14 cellular contexts compared by ENCODE assay signal in the genomic region with DNA sequence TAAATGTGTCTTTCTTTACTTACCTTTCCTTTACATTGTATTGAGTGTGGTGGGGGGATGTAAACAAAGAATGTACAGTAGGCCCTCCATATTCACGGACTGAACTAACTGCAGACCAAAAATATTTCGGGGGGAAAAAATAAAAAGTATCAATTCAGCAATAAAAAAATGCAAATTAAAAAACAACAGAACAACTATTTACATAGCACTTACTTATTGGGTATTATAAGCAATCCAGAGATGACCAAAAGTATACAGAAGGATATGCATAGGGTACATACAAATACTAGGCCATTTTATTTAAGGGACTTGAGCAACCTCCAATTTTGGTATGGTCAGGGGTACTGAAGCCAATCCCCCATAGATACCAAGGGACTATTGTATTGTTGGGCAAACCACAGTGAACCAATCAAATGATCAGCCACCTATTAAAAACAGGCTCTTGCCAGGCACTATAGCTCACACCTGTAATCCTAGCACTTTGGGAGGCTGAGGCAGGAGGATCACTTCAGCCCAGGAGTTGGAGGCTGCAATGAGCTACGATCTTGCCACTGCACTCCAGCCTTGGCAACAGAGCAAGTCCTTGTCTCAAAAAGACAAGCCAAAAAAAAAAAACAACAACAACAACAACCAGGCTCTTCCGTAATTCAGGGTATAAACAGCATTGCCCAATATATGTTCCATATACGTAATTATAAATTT. TPM values are rescaled to one million over a fixed set of nuclear protein-coding genes. Genes with fewer than 3 reads are reported as not detected.
DNase-seq lines count a peak whose midpoint lies in the region; ATAC-seq and TF ChIP-seq lines count a peak whose summit lies in the region.
"Had no signal": no experiment of that assay in that cellular context is flagged by ENCODE, and none has a peak within 500 bp of the region (broad histone marks: within the 10 kb centered on the region; RNA-seq: fewer than 3 reads in every experiment).

No MANE protein-coding gene starts in this region.

- H3K4me1 ChIP-seq in left ventricle myocardium inferior (peaks cover 57% of the 10 kb centered on the region), heart left ventricle (peaks cover 0 to 59% (median 24%) of the 10 kb centered on the region in 12 donors), gastroesophageal sphincter (peaks cover 2 to 40% (median 2%) of the 10 kb centered on the region in 3 donors)

- 89 to 94% (median 91%) methylated on average over 5 of the region's 5 CpGs for WGBS in heart left ventricle, 4 donors
- WGBS in gastroesophageal sphincter (ENCODE audit: low coverage in 1 of 2), 2 donors, result 86 to 87% methylated on average over 5 of the region's 5 CpGs

- no peaks in the 10 kb centered on the region for H3K36me3 ChIP-seq in left ventricle myocardium inferior
- no peaks in the 10 kb centered on the region for H3K36me3 ChIP-seq in heart left ventricle
- H3K36me3 ChIP-seq in gastroesophageal sphincter, result no peaks in the 10 kb centered on the region
- H3K36me3 ChIP-seq: ascending aorta had no signal

- H3K27ac Mint-ChIP-seq in glutamatergic neuron (ENCODE audit: unreplicated experiment), result no peak overlapping the region
- no peak overlapping the region for H3K27ac Mint-ChIP-seq in type B pancreatic cell

- H3K27ac ChIP-seq in left ventricle myocardium inferior (replicated peaks), result no peak overlapping the region
- H3K27ac ChIP-seq in heart left ventricle, result no peak overlapping the region
- H3K27ac ChIP-seq in VCaP, result peak overlapping the region; percentile 94
- H3K27ac ChIP-seq in gastroesophageal sphincter, result no peak overlapping the region

- H3K4me3 Mint-ChIP-seq in glutamatergic neuron (ENCODE audit: unreplicated experiment) (peak overlapping the region; percentile 37), type B pancreatic cell (peak overlapping the region; percentile 58)

- H3K9me3 ChIP-seq in left ventricle myocardium inferior (replicated peaks), result no peaks in the 10 kb centered on the region
- H3K9me3 ChIP-seq in heart left ventricle, result no peaks in the 10 kb centered on the region
- H3K9me3 ChIP-seq in gastroesophageal sphincter, result no peaks in the 10 kb centered on the region
- H3K9me3 ChIP-seq: ascending aorta had no signal

- ATAC-seq in heart left ventricle (no peak), HG03097 (IDR thresholded peaks at IDR 0.05; ENCODE audit: low FRiP score, unreplicated experiment) (no peak), gastroesophageal sphincter (no peak)

- no peaks in the 10 kb centered on the region for H3K27me3 ChIP-seq in left ventricle myocardium inferior (ENCODE audit: low read depth)
- H3K27me3 ChIP-seq in heart left ventricle, result no peaks in the 10 kb centered on the region
- no peaks in the 10 kb centered on the region for H3K27me3 ChIP-seq in gastroesophageal sphincter
- H3K27me3 ChIP-seq: ascending aorta had no signal

- no peak for TF ChIP-seq EP300 in gastroesophageal sphincter (IDR thresholded peaks at IDR 0.05)

- H3K27me3 Mint-ChIP-seq in glutamatergic neuron (ENCODE audit: unreplicated experiment) (peaks cover 7% of the 10 kb centered on the region), type B pancreatic cell (peaks cover 32% of the 10 kb centered on the region)

- TF ChIP-seq POLR2A in heart left ventricle (IDR thresholded peaks at IDR 0.05) (no peak), gastroesophageal sphincter (IDR thresholded peaks at IDR 0.05) (no peak)

- no peak for TF ChIP-seq CTCF in left ventricle myocardium inferior (IDR thresholded peaks at IDR 0.05; ENCODE audit: borderline replicate concordance)
- TF ChIP-seq CTCF in heart left ventricle (IDR thresholded peaks at IDR 0.05), result no peak
- no peak for TF ChIP-seq CTCF in VCaP (conservative IDR thresholded peaks at IDR 0.05)
- TF ChIP-seq CTCF in glutamatergic neuron (IDR thresholded peaks at IDR 0.05; ENCODE audit: partially characterized antibody, unreplicated experiment), result no peak
- no peak for TF ChIP-seq CTCF in type B pancreatic cell (conservative IDR thresholded peaks at IDR 0.05)
- no peak for TF ChIP-seq CTCF in gastroesophageal sphincter (IDR thresholded peaks at IDR 0.05)

- DNase-seq in left ventricle myocardium inferior, result no peak
- no peak for DNase-seq in heart left ventricle
- DNase-seq in glutamatergic neuron, result no peak
- DNase-seq in type B pancreatic cell (ENCODE audit: extremely low spot score, unreplicated experiment), result no peak
- DNase-seq in NCI-H1105 treated with DMSO at 0.1 percent for 48 hours (lab: John Stamatoyannopoulos, UW), result no peak
- DNase-seq: activated CD4-positive, alpha-beta T cell treated with anti-CD3 and anti-CD28 coated beads for 48 hours; NCI-H2227 treated with DMSO at 0.1 percent for 48 hours; nucleus accumbens had no signal

- H3K9me3 Mint-ChIP-seq in glutamatergic neuron (ENCODE audit: unreplicated experiment) (peaks cover 4% of the 10 kb centered on the region), type B pancreatic cell (no peaks in the 10 kb centered on the region)

- intact Hi-C loops in left ventricle myocardium inferior (cut with micrococcal nuclease), result no loop called here
- intact Hi-C loops in heart left ventricle (cut with DNase I), result no loop called here

- H3K4me1 Mint-ChIP-seq in glutamatergic neuron (ENCODE audit: low read depth, unreplicated experiment) (peaks cover 2% of the 10 kb centered on the region), type B pancreatic cell (ENCODE audit: unreplicated experiment) (peaks cover 18% of the 10 kb centered on the region)

- H3K4me3 ChIP-seq in left ventricle myocardium inferior, result peak overlapping the region; percentile 92
- peak overlapping the region in 4 of 12 donors; percentile 76 to 99 (median 92) for H3K4me3 ChIP-seq in heart left ventricle
- H3K4me3 ChIP-seq in gastroesophageal sphincter, result no peak overlapping the region

- H3K36me3 Mint-ChIP-seq in glutamatergic neuron (ENCODE audit: unreplicated experiment) (no peaks in the 10 kb centered on the region), type B pancreatic cell (peaks cover 3% of the 10 kb centered on the region)

RNA-seq across cellular contexts. Expression of a gene that starts 1.8 kb away (rescaled TPM):
- total RNA-seq in left ventricle myocardium inferior (32.9 TPM), heart left ventricle (10 to 100 TPM; 29.7 to 70.1 (median 39.4) TPM), glutamatergic neuron (ENCODE audit: unreplicated experiment) (93.8 TPM), type B pancreatic cell (ENCODE audit: low replicate concordance) (38.7 and 45.8 TPM in 2 replicates), gastroesophageal sphincter (100 to 1,000 TPM in 1 of 4 donors, 10 to 100 TPM in 3; 62.2 to 108 (median 83.4) TPM)
- polyA plus RNA-seq in heart left ventricle, result 10 to 100 TPM in 1 of 2 donors, 1 to 10 TPM in 1; 9.8 to 12.3 TPM

RNA-seq across cellular contexts. Expression of a gene that starts 8.3 kb away (rescaled TPM):
- total RNA-seq in left ventricle myocardium inferior (not detected), heart left ventricle (not detected), glutamatergic neuron (ENCODE audit: unreplicated experiment) (0.20 TPM), type B pancreatic cell (ENCODE audit: low replicate concordance) (1.7 and 2.0 TPM in 2 replicates), gastroesophageal sphincter (under 1 TPM in 3 of 4 donors, not detected in 1; 0.12 to 0.40 (median 0.31) TPM)
- under 1 TPM in 1 of 2 donors, not detected in 1; 0.04 TPM for polyA plus RNA-seq in heart left ventricle
- total RNA-seq: ascending aorta, H4, subcutaneous adipose tissue had no signal
